ENCODE assay signal across 4 cellular contexts in the genomic region with DNA sequence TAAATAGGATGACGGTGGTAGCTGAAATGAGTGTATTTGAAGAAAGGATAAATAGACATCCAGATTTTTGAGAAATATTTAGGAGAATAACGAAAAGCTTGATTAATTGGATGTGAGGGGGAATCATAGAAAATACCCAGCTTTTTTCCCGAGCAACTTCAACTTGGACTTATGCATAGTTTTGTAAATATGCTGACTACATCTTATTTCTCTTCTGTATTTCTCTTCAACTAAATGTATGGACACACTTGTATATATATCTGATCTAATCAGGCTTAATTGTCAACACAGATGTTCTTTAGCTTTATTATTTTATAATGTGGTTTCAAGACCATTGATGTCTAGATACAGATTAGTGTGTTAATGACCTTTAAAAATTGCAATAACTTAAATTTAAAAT.
TF ChIP-seq lines count a peak whose summit lies in the region.

No MANE protein-coding gene starts in this region.

TF ChIP-seq in HepG2, 621 proteins besides CTCF, POLR2A, EP300 and RAD21:
- TF ChIP-seq, protein P1, sequence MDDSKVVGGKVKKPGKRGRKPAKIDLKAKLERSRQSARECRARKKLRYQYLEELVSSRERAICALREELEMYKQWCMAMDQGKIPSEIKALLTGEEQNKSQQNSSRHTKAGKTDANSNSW (CRISPR knock-in tag; IDR thresholded peaks at IDR 0.05; ENCODE audit: borderline replicate concordance), result no peak
- no peak for TF ChIP-seq PRPF4 (IDR thresholded peaks at IDR 0.05; ENCODE audit: low read depth, low read length, poor library complexity, severe bottlenecking)
- TF ChIP-seq MAFK (conservative IDR thresholded peaks at IDR 0.05 in 1 of 2, IDR thresholded peaks at IDR 0.05 in 1 of 2; ENCODE audit: low read length in 2 of 2), result peak; percentile 76 to 85
- TF ChIP-seq RORA (CRISPR knock-in tag; IDR thresholded peaks at IDR 0.05), result no peak
- no peak for TF ChIP-seq CHD4 (IDR thresholded peaks at IDR 0.05; ENCODE audit: borderline replicate concordance, low read length)
- TF ChIP-seq ZFY (CRISPR knock-in tag; IDR thresholded peaks at IDR 0.05), result no peak
- peak; percentile 79 for TF ChIP-seq MAFF (IDR thresholded peaks at IDR 0.05; ENCODE audit: low read depth, low read length)

TF ChIP-seq in A549, 52 proteins besides CTCF, POLR2A, EP300 and RAD21:
- TF ChIP-seq ESRRA (IDR thresholded peaks at IDR 0.05; ENCODE audit: borderline replicate concordance, low read length), result no peak
- no peak for TF ChIP-seq PHF8 (IDR thresholded peaks at IDR 0.05; ENCODE audit: borderline replicate concordance, low read depth)
- TF ChIP-seq MAFK (IDR thresholded peaks at IDR 0.05; ENCODE audit: partially characterized antibody), result peak; percentile 62
- TF ChIP-seq NR3C1 (IDR thresholded peaks at IDR 0.05), result no peak
- TF ChIP-seq, protein P2, sequence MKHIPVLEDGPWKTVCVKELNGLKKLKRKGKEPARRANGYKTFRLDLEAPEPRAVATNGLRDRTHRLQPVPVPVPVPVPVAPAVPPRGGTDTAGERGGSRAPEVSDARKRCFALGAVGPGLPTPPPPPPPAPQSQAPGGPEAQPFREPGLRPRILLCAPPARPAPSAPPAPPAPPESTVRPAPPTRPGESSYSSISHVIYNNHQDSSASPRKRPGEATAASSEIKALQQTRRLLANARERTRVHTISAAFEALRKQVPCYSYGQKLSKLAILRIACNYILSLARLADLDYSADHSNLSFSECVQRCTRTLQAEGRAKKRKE (CRISPR knock-in tag; IDR thresholded peaks at IDR 0.05; ENCODE audit: low read depth), result no peak
- TF ChIP-seq NFE2L2 (conservative IDR thresholded peaks at IDR 0.05; ENCODE audit: low read length), result no peak

TF ChIP-seq in IMR-90, 13 proteins besides CTCF, POLR2A, EP300 and RAD21:
- TF ChIP-seq MAFK (IDR thresholded peaks at IDR 0.05; ENCODE audit: low read depth, low read length), result peak; percentile 85
- no peak for TF ChIP-seq BHLHE40 (IDR thresholded peaks at IDR 0.05; ENCODE audit: low read depth, low read length)
TF ChIP-seq in IMR-90: peak in this region for 1.

TF ChIP-seq in K562, 482 proteins besides CTCF, POLR2A, EP300 and RAD21:
- TF ChIP-seq NFRKB (IDR thresholded peaks at IDR 0.05; ENCODE audit: low read depth), result no peak
- peak; percentile 22; the same call in 1 of the 2 replicates for TF ChIP-seq C11orf30 (IDR thresholded peaks at IDR 0.05; ENCODE audit: low read depth)
- TF ChIP-seq, protein P3, sequence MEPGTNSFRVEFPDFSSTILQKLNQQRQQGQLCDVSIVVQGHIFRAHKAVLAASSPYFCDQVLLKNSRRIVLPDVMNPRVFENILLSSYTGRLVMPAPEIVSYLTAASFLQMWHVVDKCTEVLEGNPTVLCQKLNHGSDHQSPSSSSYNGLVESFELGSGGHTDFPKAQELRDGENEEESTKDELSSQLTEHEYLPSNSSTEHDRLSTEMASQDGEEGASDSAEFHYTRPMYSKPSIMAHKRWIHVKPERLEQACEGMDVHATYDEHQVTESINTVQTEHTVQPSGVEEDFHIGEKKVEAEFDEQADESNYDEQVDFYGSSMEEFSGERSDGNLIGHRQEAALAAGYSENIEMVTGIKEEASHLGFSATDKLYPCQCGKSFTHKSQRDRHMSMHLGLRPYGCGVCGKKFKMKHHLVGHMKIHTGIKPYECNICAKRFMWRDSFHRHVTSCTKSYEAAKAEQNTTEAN (CRISPR knock-in tag; IDR thresholded peaks at IDR 0.05), result no peak
- no peak for TF ChIP-seq ZNF584 (CRISPR knock-in tag; IDR thresholded peaks at IDR 0.05; ENCODE audit: low read depth)
- TF ChIP-seq ZNF316 (IDR thresholded peaks at IDR 0.05), result peak; percentile 46; the same call in 1 of the 2 replicates
- TF ChIP-seq, protein P4, sequence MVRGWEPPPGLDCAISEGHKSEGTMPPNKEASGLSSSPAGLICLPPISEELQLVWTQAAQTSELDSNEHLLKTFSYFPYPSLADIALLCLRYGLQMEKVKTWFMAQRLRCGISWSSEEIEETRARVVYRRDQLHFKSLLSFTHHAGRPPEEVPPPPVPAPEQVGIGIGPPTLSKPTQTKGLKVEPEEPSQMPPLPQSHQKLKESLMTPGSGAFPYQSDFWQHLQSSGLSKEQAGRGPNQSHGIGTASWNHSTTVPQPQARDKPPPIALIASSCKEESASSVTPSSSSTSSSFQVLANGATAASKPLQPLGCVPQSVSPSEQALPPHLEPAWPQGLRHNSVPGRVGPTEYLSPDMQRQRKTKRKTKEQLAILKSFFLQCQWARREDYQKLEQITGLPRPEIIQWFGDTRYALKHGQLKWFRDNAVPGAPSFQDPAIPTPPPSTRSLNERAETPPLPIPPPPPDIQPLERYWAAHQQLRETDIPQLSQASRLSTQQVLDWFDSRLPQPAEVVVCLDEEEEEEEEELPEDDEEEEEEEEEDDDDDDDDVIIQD (CRISPR knock-in tag; IDR thresholded peaks at IDR 0.05), result no peak
- TF ChIP-seq MAFF (IDR thresholded peaks at IDR 0.05; ENCODE audit: low read length), result peak; percentile 40
- TF ChIP-seq, protein P5, sequence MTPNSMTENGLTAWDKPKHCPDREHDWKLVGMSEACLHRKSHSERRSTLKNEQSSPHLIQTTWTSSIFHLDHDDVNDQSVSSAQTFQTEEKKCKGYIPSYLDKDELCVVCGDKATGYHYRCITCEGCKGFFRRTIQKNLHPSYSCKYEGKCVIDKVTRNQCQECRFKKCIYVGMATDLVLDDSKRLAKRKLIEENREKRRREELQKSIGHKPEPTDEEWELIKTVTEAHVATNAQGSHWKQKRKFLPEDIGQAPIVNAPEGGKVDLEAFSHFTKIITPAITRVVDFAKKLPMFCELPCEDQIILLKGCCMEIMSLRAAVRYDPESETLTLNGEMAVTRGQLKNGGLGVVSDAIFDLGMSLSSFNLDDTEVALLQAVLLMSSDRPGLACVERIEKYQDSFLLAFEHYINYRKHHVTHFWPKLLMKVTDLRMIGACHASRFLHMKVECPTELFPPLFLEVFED (CRISPR knock-in tag; conservative IDR thresholded peaks at IDR 0.05), result no peak
- peak; percentile 16; the same call in 1 of the 2 replicates for TF ChIP-seq MAFK (IDR thresholded peaks at IDR 0.05; ENCODE audit: low read length)
- TF ChIP-seq MAFG (tag; conservative IDR thresholded peaks at IDR 0.05), result 0 out of 2 replicates have a peak, but pooled peaks have one; percentile 16
- TF ChIP-seq, protein P6, sequence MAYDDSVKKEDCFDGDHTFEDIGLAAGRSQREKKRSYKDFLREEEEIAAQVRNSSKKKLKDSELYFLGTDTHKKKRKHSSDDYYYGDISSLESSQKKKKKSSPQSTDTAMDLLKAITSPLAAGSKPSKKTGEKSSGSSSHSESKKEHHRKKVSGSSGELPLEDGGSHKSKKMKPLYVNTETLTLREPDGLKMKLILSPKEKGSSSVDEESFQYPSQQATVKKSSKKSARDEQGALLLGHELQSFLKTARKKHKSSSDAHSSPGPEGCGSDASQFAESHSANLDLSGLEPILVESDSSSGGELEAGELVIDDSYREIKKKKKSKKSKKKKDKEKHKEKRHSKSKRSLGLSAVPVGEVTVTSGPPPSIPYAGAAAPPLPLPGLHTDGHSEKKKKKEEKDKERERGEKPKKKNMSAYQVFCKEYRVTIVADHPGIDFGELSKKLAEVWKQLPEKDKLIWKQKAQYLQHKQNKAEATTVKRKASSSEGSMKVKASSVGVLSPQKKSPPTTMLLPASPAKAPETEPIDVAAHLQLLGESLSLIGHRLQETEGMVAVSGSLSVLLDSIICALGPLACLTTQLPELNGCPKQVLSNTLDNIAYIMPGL (CRISPR knock-in tag; IDR thresholded peaks at IDR 0.05), result no peak
